ENCODE assay signal across 8 cellular contexts in the genomic region with DNA sequence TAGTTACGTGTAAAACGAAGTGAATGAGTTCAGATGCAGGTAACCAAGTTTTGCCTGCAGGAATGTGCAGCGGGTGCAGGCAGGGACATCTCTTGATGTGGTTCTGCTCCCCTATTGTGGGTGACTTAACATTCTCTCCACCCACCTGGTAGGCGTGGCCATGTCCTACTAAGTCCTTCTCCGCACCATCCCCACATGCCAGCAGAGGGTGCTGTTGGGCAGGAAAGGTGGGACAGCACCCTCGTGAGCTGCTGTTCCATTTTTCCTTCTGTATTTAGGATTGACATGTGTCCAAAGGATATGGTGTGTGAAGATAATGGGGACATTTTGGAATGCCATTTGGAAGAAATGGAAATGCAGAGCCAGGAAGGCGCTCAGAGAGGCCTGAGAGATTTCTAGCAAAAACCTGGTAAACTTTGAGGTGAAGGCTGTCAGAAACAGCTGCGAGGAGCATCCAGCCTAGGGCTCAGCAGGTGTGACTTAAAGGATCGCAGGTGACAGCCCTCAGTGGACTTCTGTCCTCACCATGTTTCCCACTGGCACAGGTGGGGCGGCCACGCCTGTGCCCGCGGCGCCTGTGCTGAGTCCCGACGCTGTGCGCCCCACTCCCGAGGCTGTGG. TPM values are rescaled to one million over a fixed set of nuclear protein-coding genes. Genes with fewer than 3 reads are reported as not detected.
DNase-seq lines count a peak whose midpoint lies in the region; ATAC-seq and TF ChIP-seq lines count a peak whose summit lies in the region.

No MANE protein-coding gene starts in this region.

- peak; percentile 85 for ATAC-seq in GM19397 (IDR thresholded peaks at IDR 0.05; ENCODE audit: unreplicated experiment)
- ATAC-seq in HG03558 (IDR thresholded peaks at IDR 0.05; ENCODE audit: extremely low read depth, unreplicated experiment): peak; percentile 94

- WGBS in lower leg skin, 2 donors: 2 to 5% methylated on average over 9 to 10 of the region's 18 CpGs

- DNase-seq in CD1c-positive myeloid dendritic cell (ENCODE audit: extremely low spot score): peak; percentile 98
- DNase-seq in NCI-H748 treated with DMSO at 0.1 percent for 48 hours (lab: John Stamatoyannopoulos, UW): peak; percentile 88
- DNase-seq in activated CD4-positive, alpha-beta T cell treated with anti-CD3 and anti-CD28 coated beads, Interleukin-2, amount 50 U/mL, for 48 hours: peak; percentile 99
- peak; percentile 94 for DNase-seq in ecto neural progenitor cell (ENCODE audit: low spot score)
- DNase-seq in lower leg skin (ENCODE audit: low spot score in 2 of 2): peak; percentile 96 to 99
- DNase-seq in stimulated activated CD4-positive, alpha-beta T cell treated with anti-CD3 and anti-CD28 coated beads, Interleukin-4, amount 100 ng/mL, for 24 hours: peak; percentile 98

- peak in 1 of 3 donors; percentile 65 for TF ChIP-seq CTCF in lower leg skin (IDR thresholded peaks at IDR 0.05)

- no peak for TF ChIP-seq POLR2A in lower leg skin (IDR thresholded peaks at IDR 0.05)

- intact Hi-C loops in lower leg skin (cut with DNase I; ENCODE audit: low total_unique reads): loop anchor here (10.0 kb wide), 1 partner anchor 452 kb away; no protein-coding TSS in a partner anchor

- H3K4me3 ChIP-seq in lower leg skin (ENCODE audit: low read depth, poor library complexity, severe bottlenecking): peak overlapping the region; percentile 18

RNA-seq across cellular contexts. Expression of gene MCF2L, which starts 26.2 kb away (rescaled TPM):
- total RNA-seq in lower leg skin: 10 to 100 TPM; 46.5 to 89.7 (median 55.0) TPM

Comparison
In these comparisons a context has a peak if more than half of its experiments do, and no peak if none do; other contexts are left out.
1. Peak in every context shown above with its lines: DNase-seq, ATAC-seq and H3K4me3 ChIP-seq.